ENCODE assay signal across 8 cellular contexts in genomic region chr22:40855960-40856512, GRCh38. TPM values are rescaled to one million over a fixed set of nuclear protein-coding genes. Genes with fewer than 3 reads are reported as not detected.
DNase-seq lines count a peak whose midpoint lies in the region; ATAC-seq, FAIRE-seq and TF ChIP-seq lines count a peak whose summit lies in the region.

No MANE protein-coding gene starts in this region.

- no TSS peak for BruUV-seq in OCI-LY7 (replicated peaks; lab: Mats Ljungman, UMichigan)

- H3K4me1 ChIP-seq in OCI-LY7 (ENCODE audit: insufficient read depth, low read length, poor library complexity, severe bottlenecking) (peaks cover 39% of the 10 kb centered on the region), body of pancreas (peaks cover 54% of the 10 kb centered on the region), iPS-15b (ENCODE audit: control insufficient read depth, insufficient read depth, low read length) (no peaks in the 10 kb centered on the region)

- peaks cover 94% of the 10 kb centered on the region for H3K79me2 ChIP-seq in OCI-LY7 (ENCODE audit: insufficient read depth, low read depth, low read length)

- no peaks in the 10 kb centered on the region for H3K9me2 ChIP-seq in OCI-LY7 (ENCODE audit: insufficient read depth, low read length)

- POLR2A ChIA-PET in OCI-LY7 (lab: Charles Lee), result interaction anchor here (0.6 to 2.4 kb wide), 6 partner anchors 11 to 443 kb away, joined by 3 to 12 read pairs (median 4); no protein-coding TSS in a partner anchor

- TF ChIP-seq POLR2A in GM12892 (IDR thresholded peaks at IDR 0.05; ENCODE audit: low read depth, low read length) (no peak), body of pancreas (IDR thresholded peaks at IDR 0.05) (no peak)

- WGBS in body of pancreas, 2 donors, result 0 to 1% methylated on average over 24 to 29 of the region's 29 CpGs

- CTCF ChIA-PET in OCI-LY7 (lab: Charles Lee; ENCODE audit: unreplicated experiment), result interaction anchor here (0.6 to 1.1 kb wide), 2 partner anchors 11 to 1456 kb away, joined by 3 to 5 read pairs; partner anchors contain the start of gene TAB1

- peak overlapping the region; percentile 87; the same call in 1 of the 2 replicates for H2AFZ ChIP-seq in OCI-LY7 (ENCODE audit: low read length)

- intact Hi-C loops in OCI-LY7 (cut with micrococcal nuclease; ENCODE audit: unreplicated experiment), result loop anchor here (2.0 to 5.0 kb wide), 3 partner anchors 37 to 341 kb away; partner anchors contain the start of genes EP300 and SLC25A17
- intact Hi-C loops in body of pancreas (cut with DNase I), result no loop called here
- intact Hi-C loops in sciatic nerve (cut with DNase I), result no loop called here

- H3K27ac ChIP-seq in OCI-LY7 (ENCODE audit: low read depth, low read length, poor library complexity, severe bottlenecking) (peak overlapping the region; percentile 85), body of pancreas (peak overlapping the region; percentile 82 to 99 (median 96))

- H3K4me3 ChIP-seq in AG10803 (ENCODE audit: low read length) (peak overlapping the region; percentile 95), OCI-LY7 (ENCODE audit: low read depth, low read length, poor library complexity, severe bottlenecking) (peak overlapping the region; percentile 95), body of pancreas (peak overlapping the region; percentile 88), iPS-15b (ENCODE audit: low read depth, low read length) (peak overlapping the region; percentile 81)

- FAIRE-seq in GM12892 (lab: Jason Lieb, UNC) (peak; percentile 17), GM19239 (lab: Jason Lieb, UNC) (no peak)

- peak overlapping the region; percentile 90 for H3K4me2 ChIP-seq in OCI-LY7 (ENCODE audit: low read length)

- H3K9me3 ChIP-seq in OCI-LY7 (ENCODE audit: low read length) (no peaks in the 10 kb centered on the region), body of pancreas (no peaks in the 10 kb centered on the region), iPS-15b (ENCODE audit: control insufficient read depth, insufficient read depth, low read length) (no peaks in the 10 kb centered on the region)

- no peak for TF ChIP-seq CTCF in AG10803 (conservative IDR thresholded peaks at IDR 0.05; ENCODE audit: low read length)
- TF ChIP-seq CTCF in OCI-LY7 (conservative IDR thresholded peaks at IDR 0.05; ENCODE audit: low read length), result no peak
- TF ChIP-seq CTCF in body of pancreas (IDR thresholded peaks at IDR 0.05), result no peak

- peaks cover 35% of the 10 kb centered on the region for H4K20me1 ChIP-seq in OCI-LY7 (ENCODE audit: insufficient read depth, low read length)

- peak overlapping the region; percentile 98 for H3K9ac ChIP-seq in iPS-15b (ENCODE audit: low read depth, low read length)

- H3K36me3 ChIP-seq in OCI-LY7 (ENCODE audit: insufficient read depth, low read length) (peaks cover 42% of the 10 kb centered on the region), body of pancreas (replicated peaks in 1 of 2; ENCODE audit: insufficient read depth in 1 of 2, low read depth in 2 of 2) (no peaks in the 10 kb centered on the region), iPS-15b (ENCODE audit: control insufficient read depth, insufficient read depth, low read length) (no peaks in the 10 kb centered on the region)

- DNase-seq in AG10803 (ENCODE audit: low read depth) (peak; percentile 22), GM12892 (ENCODE audit: insufficient read length) (no peak), OCI-LY7 (ENCODE audit: low spot score) (peak; percentile 44), body of pancreas (peak in 2 of 4 donors; percentile 23 to 32), sciatic nerve (ENCODE audit: low spot score) (peak; percentile 70), GM19239 (ENCODE audit: insufficient read length, low spot score) (no peak)

- H3K27me3 ChIP-seq in body of pancreas (no peaks in the 10 kb centered on the region), iPS-15b (ENCODE audit: control insufficient read depth, insufficient read depth, low read length) (no peaks in the 10 kb centered on the region)

- ATAC-seq in HG02885 (IDR thresholded peaks at IDR 0.05; ENCODE audit: poor library complexity, unreplicated experiment) (peak; percentile 29), body of pancreas (peak; percentile 11), sciatic nerve (peak; percentile 40)

RNA-seq across cellular contexts. Expression of gene ST13, which starts 0.4 kb away (rescaled TPM):
- polyA plus RNA-seq in GM12892 (2012; ENCODE audit: missing spikeins), result 310 TPM
- 121 and 255 TPM in 2 replicates for total RNA-seq in OCI-LY7 (2014; rRNA removed; shearing (Covaris generic))
- 223 and 225 TPM in 2 replicates for total RNA-seq in OCI-LY7 (2022)
- total RNA-seq in body of pancreas, result 100 to 1,000 TPM in 1 of 2 donors, 10 to 100 TPM in 1; 98.9 to 122 TPM
- total RNA-seq in sciatic nerve, result 238 TPM

RNA-seq across cellular contexts. Expression of gene XPNPEP3, which starts 0.9 kb away (rescaled TPM):
- polyA plus RNA-seq in GM12892 (2012; ENCODE audit: missing spikeins), result 8.9 TPM
- 4.9 and 12.2 TPM in 2 replicates for total RNA-seq in OCI-LY7 (2014; rRNA removed; shearing (Covaris generic))
- total RNA-seq in OCI-LY7 (2022), result 22.4 and 22.8 TPM in 2 replicates
- total RNA-seq in body of pancreas, result 10 to 100 TPM in 1 of 2 donors, 1 to 10 TPM in 1; 6.9 to 14.3 TPM
- 19.2 TPM for total RNA-seq in sciatic nerve

RNA-seq across cellular contexts. Expression of gene DNAJB7, which starts 5.9 kb away (rescaled TPM):
- 0.45 TPM for polyA plus RNA-seq in GM12892 (2012; ENCODE audit: missing spikeins)
- not detected in 2 replicates for total RNA-seq in OCI-LY7 (2014; rRNA removed; shearing (Covaris generic))
- total RNA-seq in OCI-LY7 (2022) (not detected in 2 replicates), body of pancreas (not detected), sciatic nerve (not detected)

RNA-seq across cellular contexts. Expression of gene SLC25A17, which starts 36.9 kb away (rescaled TPM):
- polyA plus RNA-seq in GM12892 (2012; ENCODE audit: missing spikeins), result 35.6 TPM
- total RNA-seq in OCI-LY7 (2014; rRNA removed; shearing (Covaris generic)), result 19.1 and 25.9 TPM in 2 replicates
- 31.4 and 37.9 TPM in 2 replicates for total RNA-seq in OCI-LY7 (2022)
- 1 to 10 TPM; 7.6 to 8.3 TPM for total RNA-seq in body of pancreas
- 19.6 TPM for total RNA-seq in sciatic nerve

Comparison
In these comparisons a context has a peak if more than half of its experiments do, and no peak if none do; other contexts are left out.
1. DNase-seq: peak in AG10803 (single experiment), OCI-LY7 (single experiment) and sciatic nerve (single experiment); none in GM12892 (single experiment) and GM19239 (single experiment).
2. Peak in every context shown above with its lines, with median percentiles within 50 percentile points of each other: H3K4me3 ChIP-seq and ATAC-seq.